Comparison of ENCODE assay signal across 9 cellular contexts in the genomic region with DNA sequence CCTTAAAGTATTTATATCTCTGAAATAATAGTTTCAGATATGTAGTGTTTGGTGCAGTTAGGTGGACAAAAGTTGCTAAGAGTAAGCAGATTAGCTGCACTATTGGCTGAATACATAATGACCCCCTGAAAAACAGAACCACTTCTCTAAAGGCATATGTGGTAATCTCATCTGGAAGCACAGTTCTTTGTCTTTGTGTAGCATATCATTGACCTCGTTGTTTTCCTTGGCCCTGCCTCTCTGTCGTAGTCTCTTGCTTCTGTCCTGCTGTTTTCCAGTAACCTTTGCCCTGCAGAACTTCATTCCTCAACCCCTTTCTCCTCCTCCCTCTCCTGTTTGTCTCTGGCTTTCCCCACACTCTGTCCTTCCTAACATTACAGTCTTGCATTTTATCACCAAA. TPM values are rescaled to one million over a fixed set of nuclear protein-coding genes. Genes with fewer than 3 reads are reported as not detected.
DNase-seq lines count a peak whose midpoint lies in the region; ATAC-seq and TF ChIP-seq lines count a peak whose summit lies in the region.
"Had no signal": no experiment of that assay in that cellular context is flagged by ENCODE, and none has a peak within 500 bp of the region (broad histone marks: within the 10 kb centered on the region; RNA-seq: fewer than 3 reads in every experiment).

No MANE protein-coding gene starts in this region.

- H3K4me3 ChIP-seq in A673 (ENCODE audit: low read depth, low read length, poor library complexity, severe bottlenecking) (no peak overlapping the region), MM.1S (ENCODE audit: low read length) (peak overlapping the region; percentile 40), hepatocyte (no peak overlapping the region), transverse colon (no peak overlapping the region)

- no TSS peak for BruUV-seq in A673 (replicated peaks; lab: Mats Ljungman, UMichigan)

- H4K20me1 ChIP-seq in MM.1S (ENCODE audit: insufficient read depth, low read length) = no peaks in the 10 kb centered on the region
- no peaks in the 10 kb centered on the region for H4K20me1 ChIP-seq in hepatocyte (ENCODE audit: insufficient read depth, poor library complexity, severe bottlenecking)

- H3K9me3 ChIP-seq in A673 (ENCODE audit: low read depth, low read length, poor library complexity, severe bottlenecking) = no peaks in the 10 kb centered on the region
- H3K9me3 ChIP-seq in MM.1S (replicated peaks; ENCODE audit: insufficient read depth, low read length) = no peaks in the 10 kb centered on the region
- no peaks in the 10 kb centered on the region for H3K9me3 ChIP-seq in hepatocyte (ENCODE audit: low read depth)
- no peaks in the 10 kb centered on the region for H3K9me3 ChIP-seq in transverse colon

- H3K36me3 ChIP-seq in A673 (ENCODE audit: insufficient read depth, low read length, poor library complexity, severe bottlenecking) (no peaks in the 10 kb centered on the region), MM.1S (replicated peaks; ENCODE audit: insufficient read depth, low read length) (no peaks in the 10 kb centered on the region), hepatocyte (replicated peaks; ENCODE audit: insufficient read depth, low read depth) (no peaks in the 10 kb centered on the region), transverse colon (no peaks in the 10 kb centered on the region)

- ATAC-seq in GM21576 (IDR thresholded peaks at IDR 0.05; ENCODE audit: unreplicated experiment) = peak; percentile 28
- ATAC-seq in GM19023 (IDR thresholded peaks at IDR 0.05; ENCODE audit: unreplicated experiment) = no peak

- H3K9ac ChIP-seq in MM.1S (ENCODE audit: low read length) = no peak overlapping the region

- H3K9me2 ChIP-seq in MM.1S (replicated peaks; ENCODE audit: insufficient read depth, low read length) (no peaks in the 10 kb centered on the region), hepatocyte (replicated peaks; ENCODE audit: insufficient read depth) (no peaks in the 10 kb centered on the region)

- H2AFZ ChIP-seq in MM.1S (ENCODE audit: low read length) (no peak overlapping the region), hepatocyte (no peak overlapping the region)

- H3K79me2 ChIP-seq in MM.1S (ENCODE audit: low read length) = no peaks in the 10 kb centered on the region
- H3K79me2 ChIP-seq in hepatocyte = peaks cover 66% of the 10 kb centered on the region

- in situ Hi-C loops in transverse colon (cut with MboI; ENCODE audit: low pct_ligation_motif_present in 1 of 4, low pct_unique_long_range_greater_than_20kb in 1 of 4, low sequenced_read_pairs in 3 of 4) = no loop called here

- TF ChIP-seq EP300 in transverse colon (IDR thresholded peaks at IDR 0.05; ENCODE audit: low read depth) = no peak

- 30% methylated on average over 2 of the region's 2 CpGs for WGBS in hepatocyte (ENCODE audit: low lambda C conversion rate, missing lambda C conversion rate)
- WGBS in transverse colon (ENCODE audit: low coverage in 1 of 2), 2 donors = 0 to 14% methylated on average over 2 of the region's 2 CpGs

- no peak for DNase-seq in A673 (ENCODE audit: low spot score)
- DNase-seq in MM.1S = peak; percentile 27
- no peak for DNase-seq in hepatocyte (ENCODE audit: low spot score)
- no peak for DNase-seq in transverse colon
- no peak for DNase-seq in NK-92 treated with Interleukin-12 subunit alpha and Interleukin-12 subunit beta, amount 100 ng/mL, for 24 hours (lab: John Stamatoyannopoulos, UW)
- no peak for DNase-seq in AG08396 (ENCODE audit: low spot score)
- DNase-seq: CD4-positive, alpha-beta memory T cell had no signal

- H3K27ac ChIP-seq in A673 (ENCODE audit: low read depth, low read length, poor library complexity, severe bottlenecking) = peak overlapping the region; percentile 14
- H3K27ac ChIP-seq in MM.1S (ENCODE audit: low read length) = peak overlapping the region; percentile 55; the same call in 1 of the 2 replicates
- H3K27ac ChIP-seq in hepatocyte = peak overlapping the region; percentile 69
- peak overlapping the region in 1 of 4 donors; percentile 58 for H3K27ac ChIP-seq in transverse colon

- H3K4me1 ChIP-seq in A673 (ENCODE audit: insufficient read depth, low read length, poor library complexity, severe bottlenecking) (peaks cover 22% of the 10 kb centered on the region), MM.1S (ENCODE audit: low read length) (peaks cover 17% of the 10 kb centered on the region), hepatocyte (ENCODE audit: insufficient read depth) (peaks cover 13% of the 10 kb centered on the region), transverse colon (peaks cover 7 to 15% (median 8%) of the 10 kb centered on the region in 4 donors)

- intact Hi-C loops in A673 (cut with micrococcal nuclease; ENCODE audit: unreplicated experiment) (no loop called here), transverse colon (cut with DNase I; ENCODE audit: low total_unique reads) (no loop called here)

- no peak for TF ChIP-seq POLR2A in transverse colon (IDR thresholded peaks at IDR 0.05)

- TF ChIP-seq CTCF in A673 (conservative IDR thresholded peaks at IDR 0.05; ENCODE audit: low read depth, low read length) (no peak), MM.1S (IDR thresholded peaks at IDR 0.05; ENCODE audit: low read length) (no peak), hepatocyte (IDR thresholded peaks at IDR 0.05; ENCODE audit: poor library complexity) (no peak), transverse colon (IDR thresholded peaks at IDR 0.05) (no peak)

- H3K4me2 ChIP-seq in MM.1S (ENCODE audit: low read depth, low read length) (peak overlapping the region; percentile 83), hepatocyte (peak overlapping the region; percentile 54)

- POLR2A ChIA-PET in A673 (lab: Charles Lee; ENCODE audit: low non-redundant PET) = no interaction called here

- H3F3A ChIP-seq in MM.1S (ENCODE audit: insufficient read depth, low read length) = peaks cover 8% of the 10 kb centered on the region

- H3K27me3 ChIP-seq in A673 (replicated peaks; ENCODE audit: insufficient read depth, low read depth, low read length, poor library complexity) (no peaks in the 10 kb centered on the region), MM.1S (replicated peaks; ENCODE audit: insufficient read depth, low read length) (no peaks in the 10 kb centered on the region), hepatocyte (no peaks in the 10 kb centered on the region), transverse colon (no peaks in the 10 kb centered on the region)

- CTCF ChIA-PET in A673 (lab: Charles Lee) = no interaction called here

RNA-seq across cellular contexts. Expression of gene JADE3, which starts 41.4 kb away (rescaled TPM):
- total RNA-seq in A673 (2021) = 42.4 and 48.5 TPM in 2 replicates
- total RNA-seq in hepatocyte = 17.3 and 18.6 TPM in 2 replicates
- polyA plus RNA-seq in hepatocyte = 5.9 and 6.4 TPM in 2 replicates
- 1 to 10 TPM in 3 of 4 donors, under 1 TPM in 1; 0.60 to 5.6 (median 3.1) TPM for total RNA-seq in transverse colon
